ENCODE assay signal across 2 cellular contexts in the genomic region with DNA sequence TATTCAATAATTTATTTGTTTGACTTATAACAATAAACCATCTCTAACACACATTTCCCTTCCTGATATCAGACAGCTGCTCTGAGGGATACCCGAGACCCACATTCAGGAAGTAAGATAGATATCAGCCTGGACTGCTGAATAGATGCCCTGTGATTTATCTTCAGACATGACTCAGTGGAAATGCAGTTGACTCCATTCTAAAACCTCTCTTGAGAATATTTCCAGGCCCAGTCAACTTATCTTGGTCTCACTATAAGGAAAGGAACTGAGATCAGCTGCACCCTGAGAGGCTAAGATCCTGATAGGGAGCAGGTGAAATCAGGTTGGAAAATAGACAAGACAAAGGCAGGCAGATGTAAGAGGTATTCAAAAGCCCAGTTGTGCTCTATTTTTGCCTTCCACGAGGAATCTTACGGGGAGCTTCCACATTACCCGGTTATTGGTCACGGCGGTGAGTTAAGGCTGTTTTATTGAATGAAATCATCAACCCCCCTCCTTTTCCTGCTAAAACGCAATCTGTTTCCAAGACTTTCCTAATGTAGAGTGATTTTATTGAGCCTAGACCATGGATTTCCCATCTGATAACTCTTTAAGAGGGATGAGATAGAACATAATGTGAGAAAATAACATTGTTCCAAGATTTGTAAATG.
TF ChIP-seq lines count a peak whose summit lies in the region.

No MANE protein-coding gene starts in this region.

TF ChIP-seq in HCT116, 20 proteins besides CTCF, POLR2A, EP300 and RAD21:
- peak; percentile 4; the same call in 1 of the 2 replicates for TF ChIP-seq FOSL1 (IDR thresholded peaks at IDR 0.05; ENCODE audit: low read depth)
- TF ChIP-seq CEBPB (IDR thresholded peaks at IDR 0.05; ENCODE audit: low read depth), result no peak
TF ChIP-seq in HCT116: peak in this region for 1.

TF ChIP-seq in SK-N-SH, 30 proteins besides CTCF, POLR2A, EP300 and RAD21:
- TF ChIP-seq GATA2 (CRISPR knock-in tag; IDR thresholded peaks at IDR 0.05), result no peak
- no peak for TF ChIP-seq MEF2A (IDR thresholded peaks at IDR 0.05; ENCODE audit: borderline replicate concordance, low read depth)
- peak; percentile 12; the same call in 1 of the 2 replicates for TF ChIP-seq GABPA (IDR thresholded peaks at IDR 0.05; ENCODE audit: low read depth)
- TF ChIP-seq RCOR1 (IDR thresholded peaks at IDR 0.05; ENCODE audit: low read length), result no peak
- TF ChIP-seq RFX5 (IDR thresholded peaks at IDR 0.05; ENCODE audit: low read length), result no peak
- TF ChIP-seq, protein P1, sequence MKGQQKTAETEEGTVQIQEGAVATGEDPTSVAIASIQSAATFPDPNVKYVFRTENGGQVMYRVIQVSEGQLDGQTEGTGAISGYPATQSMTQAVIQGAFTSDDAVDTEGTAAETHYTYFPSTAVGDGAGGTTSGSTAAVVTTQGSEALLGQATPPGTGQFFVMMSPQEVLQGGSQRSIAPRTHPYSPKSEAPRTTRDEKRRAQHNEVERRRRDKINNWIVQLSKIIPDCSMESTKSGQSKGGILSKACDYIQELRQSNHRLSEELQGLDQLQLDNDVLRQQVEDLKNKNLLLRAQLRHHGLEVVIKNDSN (IDR thresholded peaks at IDR 0.05; ENCODE audit: borderline replicate concordance, low read depth), result no peak
- no peak for TF ChIP-seq NRF1 (IDR thresholded peaks at IDR 0.05; ENCODE audit: low read depth, low read length)
- TF ChIP-seq SIN3A (IDR thresholded peaks at IDR 0.05; ENCODE audit: borderline replicate concordance, low read depth, low read length), result peak; percentile 81; the same call in 1 of the 2 replicates
- no peak for TF ChIP-seq CHD2 (IDR thresholded peaks at IDR 0.05; ENCODE audit: low read length, partially characterized antibody)
- TF ChIP-seq, protein P2, sequence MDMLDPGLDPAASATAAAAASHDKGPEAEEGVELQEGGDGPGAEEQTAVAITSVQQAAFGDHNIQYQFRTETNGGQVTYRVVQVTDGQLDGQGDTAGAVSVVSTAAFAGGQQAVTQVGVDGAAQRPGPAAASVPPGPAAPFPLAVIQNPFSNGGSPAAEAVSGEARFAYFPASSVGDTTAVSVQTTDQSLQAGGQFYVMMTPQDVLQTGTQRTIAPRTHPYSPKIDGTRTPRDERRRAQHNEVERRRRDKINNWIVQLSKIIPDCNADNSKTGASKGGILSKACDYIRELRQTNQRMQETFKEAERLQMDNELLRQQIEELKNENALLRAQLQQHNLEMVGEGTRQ (IDR thresholded peaks at IDR 0.05; ENCODE audit: borderline replicate concordance, low read depth, low read length), result no peak
- no peak for TF ChIP-seq SMC3 (IDR thresholded peaks at IDR 0.05; ENCODE audit: low read depth, low read length)
- TF ChIP-seq, protein P3, sequence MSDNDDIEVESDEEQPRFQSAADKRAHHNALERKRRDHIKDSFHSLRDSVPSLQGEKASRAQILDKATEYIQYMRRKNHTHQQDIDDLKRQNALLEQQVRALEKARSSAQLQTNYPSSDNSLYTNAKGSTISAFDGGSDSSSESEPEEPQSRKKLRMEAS (IDR thresholded peaks at IDR 0.05; ENCODE audit: low read depth), result peak; percentile 76
- TF ChIP-seq NFIC (IDR thresholded peaks at IDR 0.05; ENCODE audit: borderline replicate concordance), result peak; percentile 74
- TF ChIP-seq ELF1 (IDR thresholded peaks at IDR 0.05), result peak; percentile 77
- TF ChIP-seq, protein P4, sequence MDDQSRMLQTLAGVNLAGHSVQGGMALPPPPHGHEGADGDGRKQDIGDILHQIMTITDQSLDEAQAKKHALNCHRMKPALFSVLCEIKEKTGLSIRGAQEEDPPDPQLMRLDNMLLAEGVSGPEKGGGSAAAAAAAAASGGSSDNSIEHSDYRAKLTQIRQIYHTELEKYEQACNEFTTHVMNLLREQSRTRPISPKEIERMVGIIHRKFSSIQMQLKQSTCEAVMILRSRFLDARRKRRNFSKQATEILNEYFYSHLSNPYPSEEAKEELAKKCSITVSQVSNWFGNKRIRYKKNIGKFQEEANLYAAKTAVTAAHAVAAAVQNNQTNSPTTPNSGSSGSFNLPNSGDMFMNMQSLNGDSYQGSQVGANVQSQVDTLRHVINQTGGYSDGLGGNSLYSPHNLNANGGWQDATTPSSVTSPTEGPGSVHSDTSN (IDR thresholded peaks at IDR 0.05), result peak; percentile 96
- TF ChIP-seq TAF1 (IDR thresholded peaks at IDR 0.05; ENCODE audit: borderline replicate concordance, low read depth, low read length), result no peak
- TF ChIP-seq, protein P5, sequence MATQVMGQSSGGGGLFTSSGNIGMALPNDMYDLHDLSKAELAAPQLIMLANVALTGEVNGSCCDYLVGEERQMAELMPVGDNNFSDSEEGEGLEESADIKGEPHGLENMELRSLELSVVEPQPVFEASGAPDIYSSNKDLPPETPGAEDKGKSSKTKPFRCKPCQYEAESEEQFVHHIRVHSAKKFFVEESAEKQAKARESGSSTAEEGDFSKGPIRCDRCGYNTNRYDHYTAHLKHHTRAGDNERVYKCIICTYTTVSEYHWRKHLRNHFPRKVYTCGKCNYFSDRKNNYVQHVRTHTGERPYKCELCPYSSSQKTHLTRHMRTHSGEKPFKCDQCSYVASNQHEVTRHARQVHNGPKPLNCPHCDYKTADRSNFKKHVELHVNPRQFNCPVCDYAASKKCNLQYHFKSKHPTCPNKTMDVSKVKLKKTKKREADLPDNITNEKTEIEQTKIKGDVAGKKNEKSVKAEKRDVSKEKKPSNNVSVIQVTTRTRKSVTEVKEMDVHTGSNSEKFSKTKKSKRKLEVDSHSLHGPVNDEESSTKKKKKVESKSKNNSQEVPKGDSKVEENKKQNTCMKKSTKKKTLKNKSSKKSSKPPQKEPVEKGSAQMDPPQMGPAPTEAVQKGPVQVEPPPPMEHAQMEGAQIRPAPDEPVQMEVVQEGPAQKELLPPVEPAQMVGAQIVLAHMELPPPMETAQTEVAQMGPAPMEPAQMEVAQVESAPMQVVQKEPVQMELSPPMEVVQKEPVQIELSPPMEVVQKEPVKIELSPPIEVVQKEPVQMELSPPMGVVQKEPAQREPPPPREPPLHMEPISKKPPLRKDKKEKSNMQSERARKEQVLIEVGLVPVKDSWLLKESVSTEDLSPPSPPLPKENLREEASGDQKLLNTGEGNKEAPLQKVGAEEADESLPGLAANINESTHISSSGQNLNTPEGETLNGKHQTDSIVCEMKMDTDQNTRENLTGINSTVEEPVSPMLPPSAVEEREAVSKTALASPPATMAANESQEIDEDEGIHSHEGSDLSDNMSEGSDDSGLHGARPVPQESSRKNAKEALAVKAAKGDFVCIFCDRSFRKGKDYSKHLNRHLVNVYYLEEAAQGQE (IDR thresholded peaks at IDR 0.05; ENCODE audit: low read depth, low read length), result no peak
- no peak for TF ChIP-seq FOXJ3 (CRISPR knock-in tag; IDR thresholded peaks at IDR 0.05)
- TF ChIP-seq POLR2AphosphoS5 (IDR thresholded peaks at IDR 0.05; ENCODE audit: low read depth, low read length), result peak; percentile 82; the same call in 1 of the 2 replicates
- peak; percentile 76; the same call in 1 of the 2 replicates for TF ChIP-seq TEAD4 (IDR thresholded peaks at IDR 0.05; ENCODE audit: borderline replicate concordance, insufficient read depth)
- no peak for TF ChIP-seq FOXM1 (IDR thresholded peaks at IDR 0.05; ENCODE audit: low read depth)
- TF ChIP-seq JUND (IDR thresholded peaks at IDR 0.05), result peak; percentile 93
- TF ChIP-seq, protein P6, sequence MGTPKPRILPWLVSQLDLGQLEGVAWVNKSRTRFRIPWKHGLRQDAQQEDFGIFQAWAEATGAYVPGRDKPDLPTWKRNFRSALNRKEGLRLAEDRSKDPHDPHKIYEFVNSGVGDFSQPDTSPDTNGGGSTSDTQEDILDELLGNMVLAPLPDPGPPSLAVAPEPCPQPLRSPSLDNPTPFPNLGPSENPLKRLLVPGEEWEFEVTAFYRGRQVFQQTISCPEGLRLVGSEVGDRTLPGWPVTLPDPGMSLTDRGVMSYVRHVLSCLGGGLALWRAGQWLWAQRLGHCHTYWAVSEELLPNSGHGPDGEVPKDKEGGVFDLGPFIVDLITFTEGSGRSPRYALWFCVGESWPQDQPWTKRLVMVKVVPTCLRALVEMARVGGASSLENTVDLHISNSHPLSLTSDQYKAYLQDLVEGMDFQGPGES (IDR thresholded peaks at IDR 0.05; ENCODE audit: low read depth, low read length), result no peak
- TF ChIP-seq, protein P7, sequence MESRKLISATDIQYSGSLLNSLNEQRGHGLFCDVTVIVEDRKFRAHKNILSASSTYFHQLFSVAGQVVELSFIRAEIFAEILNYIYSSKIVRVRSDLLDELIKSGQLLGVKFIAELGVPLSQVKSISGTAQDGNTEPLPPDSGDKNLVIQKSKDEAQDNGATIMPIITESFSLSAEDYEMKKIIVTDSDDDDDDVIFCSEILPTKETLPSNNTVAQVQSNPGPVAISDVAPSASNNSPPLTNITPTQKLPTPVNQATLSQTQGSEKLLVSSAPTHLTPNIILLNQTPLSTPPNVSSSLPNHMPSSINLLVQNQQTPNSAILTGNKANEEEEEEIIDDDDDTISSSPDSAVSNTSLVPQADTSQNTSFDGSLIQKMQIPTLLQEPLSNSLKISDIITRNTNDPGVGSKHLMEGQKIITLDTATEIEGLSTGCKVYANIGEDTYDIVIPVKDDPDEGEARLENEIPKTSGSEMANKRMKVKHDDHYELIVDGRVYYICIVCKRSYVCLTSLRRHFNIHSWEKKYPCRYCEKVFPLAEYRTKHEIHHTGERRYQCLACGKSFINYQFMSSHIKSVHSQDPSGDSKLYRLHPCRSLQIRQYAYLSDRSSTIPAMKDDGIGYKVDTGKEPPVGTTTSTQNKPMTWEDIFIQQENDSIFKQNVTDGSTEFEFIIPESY (IDR thresholded peaks at IDR 0.05; ENCODE audit: borderline replicate concordance, low read depth), result no peak
- no peak for TF ChIP-seq YY1 (IDR thresholded peaks at IDR 0.05; ENCODE audit: low read depth)
- TF ChIP-seq FOSL2 (IDR thresholded peaks at IDR 0.05; ENCODE audit: borderline replicate concordance, low read depth), result peak; percentile 91
- peak; percentile 78; the same call in 1 of the 2 replicates for TF ChIP-seq RXRA (IDR thresholded peaks at IDR 0.05; ENCODE audit: borderline replicate concordance, low read depth)
- no peak for TF ChIP-seq MXI1 (IDR thresholded peaks at IDR 0.05; ENCODE audit: low read depth, low read length)
- TF ChIP-seq TCF12 (IDR thresholded peaks at IDR 0.05), result peak; percentile 97
- no peak for TF ChIP-seq EZH2phosphoT487 (IDR thresholded peaks at IDR 0.05; ENCODE audit: borderline replicate concordance, low read depth)
TF ChIP-seq in SK-N-SH: peak in this region for 12.
